Comparison of ENCODE assay signal across 10 cellular contexts in the genomic region with DNA sequence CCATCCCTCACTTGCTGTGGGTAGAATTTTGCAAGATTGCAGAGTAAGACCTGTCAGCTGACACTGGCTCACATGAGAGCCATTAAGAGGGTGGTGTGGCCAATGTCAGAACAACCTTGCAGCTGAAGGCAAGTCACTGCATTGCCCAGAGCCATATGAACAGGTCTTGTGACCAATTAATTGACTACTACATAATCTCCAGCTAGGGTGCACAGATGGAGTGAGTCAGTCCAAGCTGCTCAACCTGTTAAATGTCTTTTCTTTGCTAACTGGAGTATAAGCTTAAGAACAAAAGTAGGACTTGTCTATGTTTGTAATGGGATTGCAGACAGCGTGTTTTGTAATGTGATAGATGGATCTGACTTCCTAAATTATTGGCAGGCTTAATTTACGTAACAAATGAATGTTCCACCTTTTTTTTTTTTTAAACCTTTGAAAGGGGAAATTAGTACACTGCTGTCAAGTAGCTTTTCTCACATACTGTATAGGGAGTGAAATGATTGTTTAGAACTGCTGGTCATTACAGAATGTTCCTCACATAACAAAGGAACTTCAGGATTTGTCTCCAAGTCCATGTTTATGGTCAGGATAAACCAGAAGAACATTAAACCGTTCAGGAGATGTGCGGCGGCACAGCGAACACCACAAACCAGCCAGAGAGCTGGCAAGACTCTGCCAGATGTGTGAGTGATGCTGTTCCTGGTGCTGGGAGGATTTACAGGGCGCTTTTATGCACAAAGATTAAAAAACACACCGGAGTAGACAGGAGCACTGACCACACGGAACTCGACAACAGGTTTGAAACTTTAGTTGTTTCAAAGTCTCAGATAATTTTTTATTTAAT. TPM values are rescaled to one million over a fixed set of nuclear protein-coding genes. Genes with fewer than 3 reads are reported as not detected.
A peak's percentile ranks its signal among the peaks of the same experiment; 100 is the strongest.
DNase-seq lines count a peak whose midpoint lies in the region; ATAC-seq and TF ChIP-seq lines count a peak whose summit lies in the region.
"Had no signal": no experiment of that assay in that cellular context is flagged by ENCODE, and none has a peak within 500 bp of the region (broad histone marks: within the 10 kb centered on the region; RNA-seq: fewer than 3 reads in every experiment).

No MANE protein-coding gene starts in this region.

- H3K79me2 ChIP-seq in smooth muscle cell (ENCODE audit: low read depth), result peaks cover 26% of the 10 kb centered on the region

- WGBS in smooth muscle cell (ENCODE audit: low lambda C conversion rate), result 64% methylated on average over 10 of the region's 10 CpGs

- TF ChIP-seq CTCF in left ventricle myocardium inferior (IDR thresholded peaks at IDR 0.05; ENCODE audit: borderline replicate concordance) (no peak), smooth muscle cell (IDR thresholded peaks at IDR 0.05; ENCODE audit: borderline replicate concordance, insufficient read depth, poor library complexity, severe bottlenecking) (no peak), GM13976 (IDR thresholded peaks at IDR 0.05; ENCODE audit: borderline replicate concordance, control extremely low read depth, extremely low read depth, insufficient read depth, missing control alignments) (no peak)

- H3K4me2 ChIP-seq in smooth muscle cell, result no peak overlapping the region

- H3K36me3 ChIP-seq in left ventricle myocardium inferior (no peaks in the 10 kb centered on the region), smooth muscle cell (ENCODE audit: low read depth) (no peaks in the 10 kb centered on the region)
- H3K36me3 ChIP-seq: Peyer's patch, thyroid gland had no signal

- in situ Hi-C loops in KBM-7 (cut with MboI; ENCODE audit: low pct_unique_long_range_greater_than_20kb, low sequenced_read_pairs) (no loop called here), GM13976 (cut with MboI; ENCODE audit: low sequenced_read_pairs, unreplicated experiment) (no loop called here)

- intact Hi-C loops in left ventricle myocardium inferior (cut with micrococcal nuclease), result no loop called here

- peaks cover 4% of the 10 kb centered on the region for H3F3A ChIP-seq in smooth muscle cell (ENCODE audit: low read depth)

- H3K27me3 ChIP-seq in left ventricle myocardium inferior (ENCODE audit: low read depth) (no peaks in the 10 kb centered on the region), smooth muscle cell (ENCODE audit: low read depth) (no peaks in the 10 kb centered on the region)
- H3K27me3 ChIP-seq: Peyer's patch, thyroid gland had no signal

- no peak overlapping the region for H3K9ac ChIP-seq in smooth muscle cell (ENCODE audit: low read depth)

- H3K9me3 ChIP-seq in left ventricle myocardium inferior (replicated peaks), result no peaks in the 10 kb centered on the region
- H3K9me3 ChIP-seq in smooth muscle cell (replicated peaks; ENCODE audit: low read depth), result no peaks in the 10 kb centered on the region
- H3K9me3 ChIP-seq: Peyer's patch, thyroid gland had no signal

- H4K20me1 ChIP-seq in smooth muscle cell (ENCODE audit: low read depth), result peaks cover 30% of the 10 kb centered on the region

- no peak for ATAC-seq in GM21619 (IDR thresholded peaks at IDR 0.05; ENCODE audit: unreplicated experiment)

- H3K27ac ChIP-seq in left ventricle myocardium inferior (replicated peaks), result peak overlapping the region; percentile 85
- H3K27ac ChIP-seq in smooth muscle cell (ENCODE audit: low read depth), result peak overlapping the region; percentile 56
- H3K27ac ChIP-seq: thyroid gland had no signal

- H3K4me3 ChIP-seq in left ventricle myocardium inferior (peak overlapping the region; percentile 56), smooth muscle cell (no peak overlapping the region)
- H3K4me3 ChIP-seq: thyroid gland had no signal

- H2AFZ ChIP-seq in smooth muscle cell (ENCODE audit: low read depth), result no peak overlapping the region

- DNase-seq in KBM-7 (peak; percentile 20), SIG-M5 treated with dmso at 0.1 percent for 504 hours (lab: John Stamatoyannopoulos, UW; ENCODE audit: unreplicated experiment) (peak; percentile 65), left ventricle myocardium inferior (no peak), smooth muscle cell (lab: John Stamatoyannopoulos, UW; ENCODE audit: unreplicated experiment) (no peak), NCI-H1092 treated with DMSO at 0.1 percent for 48 hours (lab: John Stamatoyannopoulos, UW) (no peak), GM13976 (ENCODE audit: low spot score) (no peak)
- no peak for DNase-seq in activated CD4-positive, alpha-beta T cell treated with anti-CD3 and anti-CD28 coated beads, Interleukin-2, amount 50 U/mL, for 4 hours

- H3K4me1 ChIP-seq in left ventricle myocardium inferior (peaks cover 95% of the 10 kb centered on the region), smooth muscle cell (ENCODE audit: low read depth) (no peaks in the 10 kb centered on the region)

RNA-seq across cellular contexts. Expression of gene FNIP2, which starts 37.0 kb away (rescaled TPM):
- total RNA-seq in left ventricle myocardium inferior (44.0 TPM), smooth muscle cell (27.6 and 36.3 TPM in 2 replicates)
- polyA plus RNA-seq in smooth muscle cell, result 10.4 and 11.2 TPM in 2 replicates

Comparison
In these comparisons a context has a peak if more than half of its experiments do, and no peak if none do; other contexts are left out.
1. DNase-seq: peak in KBM-7 (single experiment) and SIG-M5 treated with dmso at 0.1 percent for 504 hours (single experiment); none in left ventricle myocardium inferior (single experiment), smooth muscle cell (single experiment), NCI-H1092 treated with DMSO at 0.1 percent for 48 hours (single experiment), GM13976 (single experiment) and activated CD4-positive, alpha-beta T cell treated with anti-CD3 and anti-CD28 coated beads, Interleukin-2, amount 50 U/mL, for 4 hours (0 of 2).